1 cellular context compared by ENCODE assay signal in genomic region chr7:90384433-90384832, GRCh38.
TF ChIP-seq lines count a peak whose summit lies in the region.

No MANE protein-coding gene starts in this region.

TF ChIP-seq in SK-N-SH, 30 proteins besides CTCF, POLR2A, EP300 and RAD21:
- TF ChIP-seq TAF1 (IDR thresholded peaks at IDR 0.05; ENCODE audit: borderline replicate concordance, low read depth, low read length) (no peak), TCF12 (IDR thresholded peaks at IDR 0.05) (peak; percentile 84), FOXM1 (IDR thresholded peaks at IDR 0.05; ENCODE audit: low read depth) (peak; percentile 64; the same call in 1 of the 2 replicates), FOSL2 (IDR thresholded peaks at IDR 0.05; ENCODE audit: borderline replicate concordance, low read depth) (peak; percentile 92), RXRA (IDR thresholded peaks at IDR 0.05; ENCODE audit: borderline replicate concordance, low read depth) (peak; percentile 55; the same call in 1 of the 2 replicates), JUND (IDR thresholded peaks at IDR 0.05) (peak; percentile 91), MEF2A (IDR thresholded peaks at IDR 0.05; ENCODE audit: borderline replicate concordance, low read depth) (peak; percentile 44; the same call in 1 of the 2 replicates), NFIC (IDR thresholded peaks at IDR 0.05; ENCODE audit: borderline replicate concordance) (peak; percentile 86)
- TF ChIP-seq, protein P1, sequence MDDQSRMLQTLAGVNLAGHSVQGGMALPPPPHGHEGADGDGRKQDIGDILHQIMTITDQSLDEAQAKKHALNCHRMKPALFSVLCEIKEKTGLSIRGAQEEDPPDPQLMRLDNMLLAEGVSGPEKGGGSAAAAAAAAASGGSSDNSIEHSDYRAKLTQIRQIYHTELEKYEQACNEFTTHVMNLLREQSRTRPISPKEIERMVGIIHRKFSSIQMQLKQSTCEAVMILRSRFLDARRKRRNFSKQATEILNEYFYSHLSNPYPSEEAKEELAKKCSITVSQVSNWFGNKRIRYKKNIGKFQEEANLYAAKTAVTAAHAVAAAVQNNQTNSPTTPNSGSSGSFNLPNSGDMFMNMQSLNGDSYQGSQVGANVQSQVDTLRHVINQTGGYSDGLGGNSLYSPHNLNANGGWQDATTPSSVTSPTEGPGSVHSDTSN (IDR thresholded peaks at IDR 0.05) = peak; percentile 93
- TF ChIP-seq, protein P2, sequence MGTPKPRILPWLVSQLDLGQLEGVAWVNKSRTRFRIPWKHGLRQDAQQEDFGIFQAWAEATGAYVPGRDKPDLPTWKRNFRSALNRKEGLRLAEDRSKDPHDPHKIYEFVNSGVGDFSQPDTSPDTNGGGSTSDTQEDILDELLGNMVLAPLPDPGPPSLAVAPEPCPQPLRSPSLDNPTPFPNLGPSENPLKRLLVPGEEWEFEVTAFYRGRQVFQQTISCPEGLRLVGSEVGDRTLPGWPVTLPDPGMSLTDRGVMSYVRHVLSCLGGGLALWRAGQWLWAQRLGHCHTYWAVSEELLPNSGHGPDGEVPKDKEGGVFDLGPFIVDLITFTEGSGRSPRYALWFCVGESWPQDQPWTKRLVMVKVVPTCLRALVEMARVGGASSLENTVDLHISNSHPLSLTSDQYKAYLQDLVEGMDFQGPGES (IDR thresholded peaks at IDR 0.05; ENCODE audit: low read depth, low read length) = no peak
TF ChIP-seq in SK-N-SH: peak in this region for 8.
